ENCODE assay signal across 22 cellular contexts in the genomic region with DNA sequence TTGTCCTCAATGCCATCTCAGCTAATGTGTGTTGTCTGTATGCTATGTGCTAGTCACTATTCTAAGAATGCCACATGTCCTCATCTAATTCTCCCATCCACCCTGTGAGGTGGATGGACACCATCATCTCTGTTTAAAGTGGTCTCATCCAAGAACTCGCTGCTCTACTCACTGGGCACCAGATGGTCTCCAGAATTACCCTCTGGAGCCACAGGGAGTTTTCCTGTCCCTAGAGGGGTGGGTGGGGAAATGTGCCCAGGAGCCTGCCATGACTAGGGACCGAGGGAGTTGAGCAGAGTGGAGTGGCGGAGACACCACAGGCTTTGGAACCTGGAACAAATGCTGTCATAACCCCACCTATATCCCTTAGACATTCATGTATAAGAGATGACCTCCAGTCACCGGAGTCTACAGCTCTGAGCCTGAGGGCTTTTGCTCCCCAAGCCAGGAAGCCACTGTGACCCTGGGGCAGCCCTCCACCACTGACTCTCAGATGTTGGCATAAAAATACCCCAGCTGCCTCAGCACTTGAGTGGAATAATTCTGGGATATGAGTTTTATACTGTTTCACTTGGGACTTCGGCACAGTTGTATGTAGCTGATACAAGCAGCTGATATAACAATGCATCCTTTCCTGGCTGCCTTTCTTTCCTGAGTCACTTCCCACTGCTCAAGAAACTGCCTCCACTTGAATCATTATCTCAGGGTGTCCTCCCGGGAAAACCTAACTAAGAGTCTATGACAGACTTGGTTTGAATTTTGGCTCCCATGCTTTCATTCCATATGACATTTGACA.
"Had no signal": no experiment of that assay in that cellular context is flagged by ENCODE, and none has a peak within 500 bp of the region (broad histone marks: within the 10 kb centered on the region; RNA-seq: fewer than 3 reads in every experiment).

No MANE protein-coding gene starts in this region.

- H3K4me3 ChIP-seq: breast epithelium, MG63, Peyer's patch, SJCRH30 had no signal

- H3K27me3 ChIP-seq: breast epithelium, MG63, Peyer's patch, SJCRH30 had no signal

- DNase-seq: activated CD4-positive, alpha-beta T cell treated with anti-CD3 and anti-CD28 coated beads for 4 hours; activated CD8-positive, alpha-beta memory T cell treated with anti-CD3 and anti-CD28 coated beads, Interleukin-2, amount 50 U/mL, for 48 hours; activated CD8-positive, alpha-beta T cell treated with anti-CD3 and anti-CD28 coated beads, Interleukin-2, amount 10 ng/mL, durations not matched to agents 7 days and 5 days; activated T-cell treated with anti-CD3 and anti-CD28 coated beads, Interleukin-2, amount 50 U/mL, for 1 hour; aorta; KG1; MG63; MV-4-11; NCI-H1436; NCI-H2081; NCI-H510A treated with DMSO at 0.1 percent for 48 hours; NCI-H69; NK-92 treated with Interleukin-12 subunit alpha and Interleukin-12 subunit beta, amount 100 ng/mL, for 24 hours; OCI-M1; Peyer's patch; Right ventricle myocardium superior; SJCRH30; SK-N-SH; T-helper 1 cell; WERI-Rb-1 had no signal

- H3K36me3 ChIP-seq: breast epithelium, Peyer's patch, SJCRH30, WERI-Rb-1 had no signal

- H3K4me1 ChIP-seq: breast epithelium, Peyer's patch, SJCRH30 had no signal

- H3K9ac ChIP-seq: SK-N-SH had no signal

- H3K9me3 ChIP-seq: breast epithelium, MG63, Peyer's patch, SJCRH30, SK-N-SH had no signal

- H3K27ac ChIP-seq: breast epithelium, Peyer's patch, RWPE1, SJCRH30, WERI-Rb-1 had no signal

- H3K4me2 ChIP-seq: SK-N-SH had no signal

- ATAC-seq: activated CD8-positive, alpha-beta T cell treated with anti-CD3 and anti-CD28 coated beads, Interleukin-2, amount 10 ng/mL, durations not matched to agents 7 days and 5 days had no signal
